In genomic region chr22:24948356-24949202, GRCh38 we compare ENCODE assay signal across 24 cellular contexts. TPM values are rescaled to one million over a fixed set of nuclear protein-coding genes. Genes with fewer than 3 reads are reported as not detected.
DNase-seq lines count a peak whose midpoint lies in the region; ATAC-seq, FAIRE-seq and TF ChIP-seq lines count a peak whose summit lies in the region.
"Had no signal": no experiment of that assay in that cellular context is flagged by ENCODE, and none has a peak within 500 bp of the region (broad histone marks: within the 10 kb centered on the region; RNA-seq: fewer than 3 reads in every experiment).

No MANE protein-coding gene starts in this region.

- no peak for TF ChIP-seq POLR2A in H1 (IDR thresholded peaks at IDR 0.05; ENCODE audit: control extremely low read depth in 1 of 2, low read depth in 2 of 2, low read length in 2 of 2)

- peak overlapping the region; percentile 66; the same call in 1 of the 2 replicates for H2BK20ac ChIP-seq in H1 (ENCODE audit: low read length)

- H3K14ac ChIP-seq in H1 (ENCODE audit: insufficient read length) (no peak overlapping the region), neuronal stem cell (ENCODE audit: low read length) (no peak overlapping the region)

- H3K18ac ChIP-seq in H1 (ENCODE audit: extremely low read depth, low read length): peak overlapping the region; percentile 26; the same call in 1 of the 2 replicates
- peak overlapping the region; percentile 24 for H3K18ac ChIP-seq in neuronal stem cell (ENCODE audit: low read length)

- H3K4me1 ChIP-seq in H1 (replicated peaks in 1 of 4; ENCODE audit: control insufficient read depth in 3 of 4, insufficient read depth in 4 of 4, low read length in 3 of 4) (peaks cover 2 to 16% (median 5%) of the 10 kb centered on the region in 4 experiments; a peak in 6 of 7 replicates), neuronal stem cell (ENCODE audit: control insufficient read depth in 2 of 2, insufficient read depth in 1 of 2, low read depth in 1 of 2, low read length in 2 of 2) (peaks cover 3 to 11% of the 10 kb centered on the region in 2 donors)
- H3K4me1 ChIP-seq: A549 had no signal

- H3K23me2 ChIP-seq in H1 (ENCODE audit: low read depth, low read length): peaks cover 10% of the 10 kb centered on the region

- TF ChIP-seq RAD21 in H1 (IDR thresholded peaks at IDR 0.05 in 1 of 2, conservative IDR thresholded peaks at IDR 0.05 in 1 of 2; ENCODE audit: low read depth in 2 of 2, low read length in 2 of 2): no peak; a peak in 1 of 4 replicates

- H3K9ac ChIP-seq in H1 (replicated peaks in 1 of 4; ENCODE audit: extremely low read depth in 1 of 4, low read depth in 3 of 4, low read length in 3 of 4) (no peak overlapping the region), neuronal stem cell (ENCODE audit: low read depth, low read length, poor library complexity) (no peak overlapping the region)

- peak overlapping the region; percentile 48 for H2BK120ac ChIP-seq in H1 (replicated peaks; ENCODE audit: low read depth, low read length)
- no peak overlapping the region for H2BK120ac ChIP-seq in neuronal stem cell (ENCODE audit: low read depth, low read length)

- H4K20me1 ChIP-seq in H1 (replicated peaks in 1 of 2; ENCODE audit: control insufficient read depth in 1 of 2, insufficient read depth in 2 of 2, low read length in 2 of 2): no peaks in the 10 kb centered on the region

- no peak for FAIRE-seq in H1 (lab: Jason Lieb, UNC)
- FAIRE-seq: A549, HTR-8/SVneo had no signal

- no peak overlapping the region for H3K27ac ChIP-seq in H1 (ENCODE audit: low read depth, low read length)
- no peak overlapping the region for H3K27ac ChIP-seq in neuronal stem cell (replicated peaks; ENCODE audit: low read length)
- H3K27ac ChIP-seq: A549, HL-60, SK-N-MC had no signal

- H4K91ac ChIP-seq in H1 (replicated peaks; ENCODE audit: insufficient read length, low read length) (peak overlapping the region; percentile 53), neuronal stem cell (ENCODE audit: low read depth, low read length, poor library complexity) (no peak overlapping the region)

- no peak for TF ChIP-seq EP300 in H1 (IDR thresholded peaks at IDR 0.05; ENCODE audit: borderline replicate concordance in 1 of 2, low read depth in 2 of 2, low read length in 2 of 2)

- H3K9me3 ChIP-seq in H1 (ENCODE audit: insufficient read depth in 2 of 2, low read depth in 1 of 2, low read length in 1 of 2) (no peaks in the 10 kb centered on the region), neuronal stem cell (replicated peaks in 1 of 2; ENCODE audit: control insufficient read depth in 2 of 2, insufficient read depth in 1 of 2, low read depth in 1 of 2, low read length in 2 of 2) (no peaks in the 10 kb centered on the region)
- H3K9me3 ChIP-seq: A549 had no signal

- H4K8ac ChIP-seq in H1 (ENCODE audit: extremely low read depth, insufficient read depth, low read length) (no peak overlapping the region), neuronal stem cell (ENCODE audit: low read depth, low read length) (no peak overlapping the region)

- ATAC-seq in HG03280 (IDR thresholded peaks at IDR 0.05; ENCODE audit: unreplicated experiment) (no peak), GM19351 (IDR thresholded peaks at IDR 0.05; ENCODE audit: unreplicated experiment) (no peak)
- ATAC-seq: A549 had no signal

- H3K79me1 ChIP-seq in H1 (ENCODE audit: low read depth, low read length) (no peaks in the 10 kb centered on the region), neuronal stem cell (ENCODE audit: low read depth, low read length) (peaks cover 1% of the 10 kb centered on the region)

- H2AK5ac ChIP-seq in H1 (ENCODE audit: low read depth, low read length) (peak overlapping the region; percentile 42; the same call in 1 of the 2 replicates), neuronal stem cell (ENCODE audit: low read depth, low read length) (peak overlapping the region; percentile 48)

- H3K4me3 ChIP-seq in H7 (ENCODE audit: insufficient read depth, low read depth, low read length): no peak overlapping the region
- H3K4me3 ChIP-seq in H1 (ENCODE audit: extremely low read depth in 1 of 4, insufficient read depth in 2 of 4, low read depth in 3 of 4, low read length in 4 of 4): no peak overlapping the region
- no peak overlapping the region for H3K4me3 ChIP-seq in neuronal stem cell (ENCODE audit: low read length in 2 of 2)
- H3K4me3 ChIP-seq: A549, SK-N-MC had no signal

- no peak overlapping the region for H4K5ac ChIP-seq in H1 (ENCODE audit: insufficient read length, low read depth, low read length)

- H2BK12ac ChIP-seq in H1 (ENCODE audit: low read depth, low read length): peak overlapping the region; percentile 94
- peak overlapping the region; percentile 33 for H2BK12ac ChIP-seq in neuronal stem cell (ENCODE audit: low read length)

- no peak overlapping the region; the same call in 1 of the 2 replicates for H2BK5ac ChIP-seq in H1 (ENCODE audit: low read depth, low read length)
- no peak overlapping the region for H2BK5ac ChIP-seq in neuronal stem cell (ENCODE audit: low read length)

- H3K56ac ChIP-seq in H1 (replicated peaks; ENCODE audit: insufficient read length, low read depth, low read length): no peak overlapping the region

- peak; percentile 9 to 30 (median 13); a peak in 2 of 4 replicates for TF ChIP-seq CTCF in H1 (IDR thresholded peaks at IDR 0.05; ENCODE audit: control extremely low read depth in 1 of 3, insufficient read depth in 1 of 3, low read depth in 1 of 3, low read length in 3 of 3)

- H2BK15ac ChIP-seq in H1 (ENCODE audit: low read length) (peak overlapping the region; percentile 88; the same call in 1 of the 2 replicates), neuronal stem cell (ENCODE audit: low read length) (peak overlapping the region; percentile 47)

- WGBS in H1 (ENCODE audit: extremely low coverage in 1 of 2, insufficient coverage in 1 of 2, insufficient read length in 1 of 2, insufficient replicate concordance in 2 of 2, low coverage in 1 of 2, low lambda C conversion rate in 2 of 2, missing lambda C conversion rate in 1 of 2), 2 experiments: 85% methylated on average over 13 of the region's 13 CpGs; no CpG with 5 or more reads in 1 of the 2 experiments
- WGBS in neuronal stem cell (ENCODE audit: extremely low coverage in 2 of 2, insufficient read length in 2 of 2, insufficient replicate concordance in 1 of 2), 2 donors: no CpG with 5 or more reads among the region's 13 CpGs

- H2AFZ ChIP-seq in H1 (ENCODE audit: low read length) (no peak overlapping the region), neuronal stem cell (ENCODE audit: low read length) (no peak overlapping the region)

- no peaks in the 10 kb centered on the region; the same call in 1 of the 2 replicates for H3K27me3 ChIP-seq in H7 (ENCODE audit: control insufficient read depth, insufficient read depth, low read length)
- H3K27me3 ChIP-seq in H1 (replicated peaks in 1 of 4; ENCODE audit: control insufficient read depth in 3 of 4, extremely low read depth in 1 of 4, insufficient read depth in 3 of 4, low read length in 3 of 4): no peaks in the 10 kb centered on the region
- no peaks in the 10 kb centered on the region for H3K27me3 ChIP-seq in neuronal stem cell (ENCODE audit: control insufficient read depth in 3 of 3, insufficient read depth in 3 of 3, low read depth in 1 of 3, low read length in 3 of 3)

- POLR2A ChIA-PET in H1 (lab: Charles Lee; ENCODE audit: partially characterized antibody): interaction anchor here (0.9 to 1.5 kb wide), 4 partner anchors 11 to 100 kb away, joined by 3 to 4 read pairs (median 4); no protein-coding TSS in a partner anchor

- H3K23ac ChIP-seq in H1 (ENCODE audit: insufficient read length) (no peak overlapping the region), neuronal stem cell (ENCODE audit: low read depth, low read length, poor library complexity) (no peak overlapping the region)

- no peaks in the 10 kb centered on the region for H3K36me3 ChIP-seq in H7 (replicated peaks; ENCODE audit: control insufficient read depth, insufficient read depth, low read length)
- no peaks in the 10 kb centered on the region for H3K36me3 ChIP-seq in H1 (ENCODE audit: control insufficient read depth in 2 of 4, insufficient read depth in 4 of 4, low read length in 3 of 4)
- no peaks in the 10 kb centered on the region for H3K36me3 ChIP-seq in neuronal stem cell (replicated peaks in 1 of 2; ENCODE audit: control insufficient read depth in 2 of 2, insufficient read depth in 2 of 2, low read length in 2 of 2)

- CTCF ChIA-PET in H1 (lab: Charles Lee; ENCODE audit: partially characterized antibody): interaction anchor here (0.9 to 15.1 kb wide), 8 partner anchors 10 to 104 kb away, joined by 3 to 221 read pairs (median 4); no protein-coding TSS in a partner anchor

- H3K4ac ChIP-seq in H1 (replicated peaks; ENCODE audit: insufficient read length, low read depth, low read length): no peak overlapping the region
- no peak overlapping the region for H3K4ac ChIP-seq in neuronal stem cell (ENCODE audit: low read length)

- no peak overlapping the region for H3K4me2 ChIP-seq in H1 (ENCODE audit: insufficient read depth in 1 of 2, low read depth in 2 of 2, low read length in 2 of 2)
- no peak overlapping the region for H3K4me2 ChIP-seq in neuronal stem cell (ENCODE audit: insufficient read depth, low read length, poor library complexity, severe bottlenecking)
- H3K4me2 ChIP-seq: A549 had no signal

- DNase-seq in COLO668 (lab: John Stamatoyannopoulos, UW; ENCODE audit: unreplicated experiment) (peak; percentile 12), H7 (peak; percentile 52), H1 (ENCODE audit: low read depth in 1 of 2, low spot score in 2 of 2) (no peak), neuronal stem cell (ENCODE audit: low spot score) (no peak)
- DNase-seq in stimulated activated CD4-positive, alpha-beta T cell treated with anti-CD3 and anti-CD28 coated beads, Interleukin-2, amount 100 ng/mL, for 24 hours: no peak
- DNase-seq: CD4-positive, alpha-beta T cell; DMS79 treated with DMSO at 0.1 percent for 48 hours; Kasumi-1; MM.1S; NCI-H1092; NCI-H1436 treated with DMSO at 0.1 percent for 48 hours; NCI-H446; OCI-M1; SHP77 had no signal

- H3K79me2 ChIP-seq in H1 (ENCODE audit: control insufficient read depth in 1 of 2, insufficient read depth in 2 of 2, low read length in 2 of 2): no peaks in the 10 kb centered on the region

RNA-seq across cellular contexts. Expression of gene LHFPL7, which starts 2.1 kb away (rescaled TPM):
- total RNA-seq in H7 (2014; rRNA removed; shearing (Covaris generic)): not detected in 2 replicates
- not detected in 2 replicates for total RNA-seq in H1 (2021; fragmentation: NEBNext Ultra II Directional; extraction: Animal tissue kit (Norgen Biotek cat#: 25700))
- polyA plus RNA-seq in H1 (2011; rRNA removed): not detected in 2 replicates
- polyA plus RNA-seq in H1 (2011; cell fraction: cytosol; rRNA removed): not detected
- not detected for polyA plus RNA-seq in H1 (2011; cell fraction: nucleus; rRNA removed)
- polyA plus RNA-seq in H1 (2012, experiment 1 of 2): not detected in 4 replicates
- polyA plus RNA-seq in H1 (2012, experiment 2 of 2): not detected
- polyA plus RNA-seq in H1 (2013, experiment 1 of 2): not detected
- polyA plus RNA-seq in H1 (2013, experiment 2 of 2): not detected
- not detected in 2 replicates for polyA minus RNA-seq in H1 (2011; rRNA and poly(A)+ RNA removed)
- polyA minus RNA-seq in H1 (2011; cell fraction: cytosol; rRNA and poly(A)+ RNA removed): not detected
- polyA minus RNA-seq in H1 (2011; cell fraction: nucleus; rRNA and poly(A)+ RNA removed): not detected
- not detected for polyA plus RNA-seq in neuronal stem cell (2013, experiment 1 of 2)
- polyA plus RNA-seq in neuronal stem cell (2013, experiment 2 of 2): not detected
- total RNA-seq: CD4-positive, alpha-beta T cell; G401; H4 had no signal
- polyA plus RNA-seq: A549, BJ, IgD-negative memory B cell had no signal

RNA-seq across cellular contexts. Expression of gene KIAA1671, which starts 3.9 kb away (rescaled TPM):
- total RNA-seq in H7 (2014; rRNA removed; shearing (Covaris generic)): 7.3 and 9.2 TPM in 2 replicates
- 22.6 and 23.9 TPM in 2 replicates for total RNA-seq in H1 (2021; fragmentation: NEBNext Ultra II Directional; extraction: Animal tissue kit (Norgen Biotek cat#: 25700))
- 5.9 and 6.4 TPM in 2 replicates for polyA plus RNA-seq in H1 (2011; rRNA removed)
- 5.4 TPM for polyA plus RNA-seq in H1 (2011; cell fraction: cytosol; rRNA removed)
- 9.8 TPM for polyA plus RNA-seq in H1 (2011; cell fraction: nucleus; rRNA removed)
- polyA plus RNA-seq in H1 (2012, experiment 1 of 2): 8.0 to 11.3 TPM (median 9.2 TPM) in 4 replicates
- polyA plus RNA-seq in H1 (2012, experiment 2 of 2): 2.7 TPM
- 10.4 TPM for polyA plus RNA-seq in H1 (2013, experiment 1 of 2)
- 10.1 TPM for polyA plus RNA-seq in H1 (2013, experiment 2 of 2)
- 16.1 and 18.8 TPM in 2 replicates for polyA minus RNA-seq in H1 (2011; rRNA and poly(A)+ RNA removed)
- 11.6 TPM for polyA minus RNA-seq in H1 (2011; cell fraction: cytosol; rRNA and poly(A)+ RNA removed)
- polyA minus RNA-seq in H1 (2011; cell fraction: nucleus; rRNA and poly(A)+ RNA removed): 19.4 TPM
- 8.3 TPM for polyA plus RNA-seq in neuronal stem cell (2013, experiment 1 of 2)
- 8.6 TPM for polyA plus RNA-seq in neuronal stem cell (2013, experiment 2 of 2)
- polyA plus RNA-seq: IgD-negative memory B cell had no signal

Comparison
In these comparisons a context has a peak if more than half of its experiments do, and no peak if none do; other contexts are left out.
1. DNase-seq: peak in COLO668 (single experiment) and H7 (single experiment); none in H1 (0 of 2), neuronal stem cell (single experiment) and stimulated activated CD4-positive, alpha-beta T cell treated with anti-CD3 and anti-CD28 coated beads, Interleukin-2, amount 100 ng/mL, for 24 hours (0 of 2).